In the genomic region with DNA sequence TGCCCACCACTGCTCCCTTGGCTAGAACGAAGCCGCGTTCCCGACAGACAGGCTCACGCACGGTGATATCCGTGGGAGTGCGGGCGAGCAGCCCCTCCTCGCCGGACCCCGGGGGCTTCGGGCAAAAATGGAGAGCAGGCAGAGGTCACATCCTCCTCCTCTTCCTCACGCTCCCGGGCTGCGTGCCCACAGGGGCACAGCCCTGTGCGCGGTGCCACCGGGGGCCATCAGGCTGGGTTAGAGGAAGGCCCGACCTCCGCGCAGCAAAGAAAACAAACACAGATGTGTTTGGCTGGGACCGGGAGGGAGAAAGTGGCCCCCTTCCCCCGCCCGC, we compare ENCODE assay signal across 1 cellular context.
TF ChIP-seq lines count a peak whose summit lies in the region.

No MANE protein-coding gene starts in this region.

TF ChIP-seq in liver, 16 proteins besides CTCF, POLR2A, EP300 and RAD21 (continued from another document):
- TF ChIP-seq, protein P1, sequence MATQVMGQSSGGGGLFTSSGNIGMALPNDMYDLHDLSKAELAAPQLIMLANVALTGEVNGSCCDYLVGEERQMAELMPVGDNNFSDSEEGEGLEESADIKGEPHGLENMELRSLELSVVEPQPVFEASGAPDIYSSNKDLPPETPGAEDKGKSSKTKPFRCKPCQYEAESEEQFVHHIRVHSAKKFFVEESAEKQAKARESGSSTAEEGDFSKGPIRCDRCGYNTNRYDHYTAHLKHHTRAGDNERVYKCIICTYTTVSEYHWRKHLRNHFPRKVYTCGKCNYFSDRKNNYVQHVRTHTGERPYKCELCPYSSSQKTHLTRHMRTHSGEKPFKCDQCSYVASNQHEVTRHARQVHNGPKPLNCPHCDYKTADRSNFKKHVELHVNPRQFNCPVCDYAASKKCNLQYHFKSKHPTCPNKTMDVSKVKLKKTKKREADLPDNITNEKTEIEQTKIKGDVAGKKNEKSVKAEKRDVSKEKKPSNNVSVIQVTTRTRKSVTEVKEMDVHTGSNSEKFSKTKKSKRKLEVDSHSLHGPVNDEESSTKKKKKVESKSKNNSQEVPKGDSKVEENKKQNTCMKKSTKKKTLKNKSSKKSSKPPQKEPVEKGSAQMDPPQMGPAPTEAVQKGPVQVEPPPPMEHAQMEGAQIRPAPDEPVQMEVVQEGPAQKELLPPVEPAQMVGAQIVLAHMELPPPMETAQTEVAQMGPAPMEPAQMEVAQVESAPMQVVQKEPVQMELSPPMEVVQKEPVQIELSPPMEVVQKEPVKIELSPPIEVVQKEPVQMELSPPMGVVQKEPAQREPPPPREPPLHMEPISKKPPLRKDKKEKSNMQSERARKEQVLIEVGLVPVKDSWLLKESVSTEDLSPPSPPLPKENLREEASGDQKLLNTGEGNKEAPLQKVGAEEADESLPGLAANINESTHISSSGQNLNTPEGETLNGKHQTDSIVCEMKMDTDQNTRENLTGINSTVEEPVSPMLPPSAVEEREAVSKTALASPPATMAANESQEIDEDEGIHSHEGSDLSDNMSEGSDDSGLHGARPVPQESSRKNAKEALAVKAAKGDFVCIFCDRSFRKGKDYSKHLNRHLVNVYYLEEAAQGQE (IDR thresholded peaks at IDR 0.05): no peak
- TF ChIP-seq HNF4A (conservative IDR thresholded peaks at IDR 0.05) (no peak), SP1 (IDR thresholded peaks at IDR 0.05) (no peak), RXRA (IDR thresholded peaks at IDR 0.05) (no peak), JUND (IDR thresholded peaks at IDR 0.05) (no peak), NR2F2 (IDR thresholded peaks at IDR 0.05) (no peak)
- TF ChIP-seq, protein P2, sequence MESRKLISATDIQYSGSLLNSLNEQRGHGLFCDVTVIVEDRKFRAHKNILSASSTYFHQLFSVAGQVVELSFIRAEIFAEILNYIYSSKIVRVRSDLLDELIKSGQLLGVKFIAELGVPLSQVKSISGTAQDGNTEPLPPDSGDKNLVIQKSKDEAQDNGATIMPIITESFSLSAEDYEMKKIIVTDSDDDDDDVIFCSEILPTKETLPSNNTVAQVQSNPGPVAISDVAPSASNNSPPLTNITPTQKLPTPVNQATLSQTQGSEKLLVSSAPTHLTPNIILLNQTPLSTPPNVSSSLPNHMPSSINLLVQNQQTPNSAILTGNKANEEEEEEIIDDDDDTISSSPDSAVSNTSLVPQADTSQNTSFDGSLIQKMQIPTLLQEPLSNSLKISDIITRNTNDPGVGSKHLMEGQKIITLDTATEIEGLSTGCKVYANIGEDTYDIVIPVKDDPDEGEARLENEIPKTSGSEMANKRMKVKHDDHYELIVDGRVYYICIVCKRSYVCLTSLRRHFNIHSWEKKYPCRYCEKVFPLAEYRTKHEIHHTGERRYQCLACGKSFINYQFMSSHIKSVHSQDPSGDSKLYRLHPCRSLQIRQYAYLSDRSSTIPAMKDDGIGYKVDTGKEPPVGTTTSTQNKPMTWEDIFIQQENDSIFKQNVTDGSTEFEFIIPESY (IDR thresholded peaks at IDR 0.05): no peak
